In genomic region chr2:15363142-15363541, GRCh38 we compare ENCODE assay signal across 18 cellular contexts.
DNase-seq lines count a peak whose midpoint lies in the region; ATAC-seq and TF ChIP-seq lines count a peak whose summit lies in the region.
"Had no signal": no experiment of that assay in that cellular context is flagged by ENCODE, and none has a peak within 500 bp of the region (broad histone marks: within the 10 kb centered on the region; RNA-seq: fewer than 3 reads in every experiment).

No MANE protein-coding gene starts in this region.

- H3K4me1 Mint-ChIP-seq in type B pancreatic cell (ENCODE audit: unreplicated experiment), result no peaks in the 10 kb centered on the region
- H3K4me1 Mint-ChIP-seq: activated naive CD4-positive, alpha-beta T cell treated with anti-CD3 and anti-CD28 coated beads, Interleukin-2, amount 50 U/mL, for 24 hours; central memory CD8-positive, alpha-beta T cell had no signal

- no peak overlapping the region for H3K4me3 ChIP-seq in astrocyte of the spinal cord (ENCODE audit: low read depth, low read length)
- H3K4me3 ChIP-seq: SJSA1, thyroid gland had no signal

- intact Hi-C loops in cardiac septum (cut with DNase I), result no loop called here

- TF ChIP-seq CTCF in astrocyte of the spinal cord (IDR thresholded peaks at IDR 0.05; ENCODE audit: low read depth, low read length) (no peak), type B pancreatic cell (conservative IDR thresholded peaks at IDR 0.05) (no peak)

- no peak for ATAC-seq in GM21529 (IDR thresholded peaks at IDR 0.05; ENCODE audit: unreplicated experiment)

- H3K4me3 Mint-ChIP-seq in type B pancreatic cell, result no peak overlapping the region
- H3K4me3 Mint-ChIP-seq: activated CD4-positive, alpha-beta T cell treated with anti-CD3 and anti-CD28 coated beads, Interleukin-2, amount 10 ng/mL, durations not matched to agents 7 days and 5 days; activated naive CD4-positive, alpha-beta T cell treated with anti-CD3 and anti-CD28 coated beads, Interleukin-2, amount 50 U/mL, for 24 hours; central memory CD8-positive, alpha-beta T cell had no signal

- DNase-seq in ACHN, result peak; percentile 14
- peak; percentile 32 for DNase-seq in HPDE6-E6E7 (ENCODE audit: extremely low spot score)
- DNase-seq in astrocyte of the spinal cord (ENCODE audit: low read depth, low spot score), result peak; percentile 25
- peak; percentile 75 for DNase-seq in iris pigment epithelial cell (ENCODE audit: low read depth)
- no peak for DNase-seq in type B pancreatic cell (ENCODE audit: extremely low spot score, unreplicated experiment)
- no peak for DNase-seq in cardiac septum (ENCODE audit: low spot score)
- no peak for DNase-seq in DMS79 treated with DMSO at 0.1 percent for 48 hours (lab: John Stamatoyannopoulos, UW)
- DNase-seq: activated CD4-positive, alpha-beta T cell treated with anti-CD3 and anti-CD28 coated beads, Interleukin-2, amount 10 ng/mL, durations not matched to agents 7 days and 5 days; Karpas-422; NCI-H1417; NCI-H345; stimulated activated CD4-positive, alpha-beta T cell treated with anti-CD3 and anti-CD28 coated beads, Interleukin-4, amount 100 ng/mL, for 4 hours; T1000; thyroid gland had no signal

- no peaks in the 10 kb centered on the region for H3K9me3 Mint-ChIP-seq in type B pancreatic cell
- H3K9me3 Mint-ChIP-seq: activated CD4-positive, alpha-beta T cell treated with anti-CD3 and anti-CD28 coated beads, Interleukin-2, amount 10 ng/mL, durations not matched to agents 7 days and 5 days; activated naive CD4-positive, alpha-beta T cell treated with anti-CD3 and anti-CD28 coated beads, Interleukin-2, amount 50 U/mL, for 24 hours; central memory CD8-positive, alpha-beta T cell had no signal

- H3K27me3 Mint-ChIP-seq in type B pancreatic cell, result no peaks in the 10 kb centered on the region
- H3K27me3 Mint-ChIP-seq: activated CD4-positive, alpha-beta T cell treated with anti-CD3 and anti-CD28 coated beads, Interleukin-2, amount 10 ng/mL, durations not matched to agents 7 days and 5 days; activated naive CD4-positive, alpha-beta T cell treated with anti-CD3 and anti-CD28 coated beads, Interleukin-2, amount 50 U/mL, for 24 hours; central memory CD8-positive, alpha-beta T cell had no signal

- in situ Hi-C loops in ACHN (cut with HindIII; ENCODE audit: low pct_ligation_motif_present, low pct_unique_long_range_greater_than_20kb, low sequenced_read_pairs), result no loop called here
- in situ Hi-C loops in astrocyte of the spinal cord (cut with HindIII; ENCODE audit: low sequenced_read_pairs), result no loop called here

- H3K27ac Mint-ChIP-seq in type B pancreatic cell, result no peak overlapping the region
- H3K27ac Mint-ChIP-seq: activated CD4-positive, alpha-beta T cell treated with anti-CD3 and anti-CD28 coated beads, Interleukin-2, amount 10 ng/mL, durations not matched to agents 7 days and 5 days; activated naive CD4-positive, alpha-beta T cell treated with anti-CD3 and anti-CD28 coated beads, Interleukin-2, amount 50 U/mL, for 24 hours had no signal

- peaks cover 6% of the 10 kb centered on the region for H3K36me3 Mint-ChIP-seq in type B pancreatic cell

Comparison
In these comparisons a context has a peak if more than half of its experiments do, and no peak if none do; other contexts are left out.
1. DNase-seq: peak in ACHN (single experiment), HPDE6-E6E7 (single experiment), astrocyte of the spinal cord (single experiment) and iris pigment epithelial cell (single experiment); none in type B pancreatic cell (single experiment), cardiac septum (single experiment) and DMS79 treated with DMSO at 0.1 percent for 48 hours (single experiment).